In the genomic region with DNA sequence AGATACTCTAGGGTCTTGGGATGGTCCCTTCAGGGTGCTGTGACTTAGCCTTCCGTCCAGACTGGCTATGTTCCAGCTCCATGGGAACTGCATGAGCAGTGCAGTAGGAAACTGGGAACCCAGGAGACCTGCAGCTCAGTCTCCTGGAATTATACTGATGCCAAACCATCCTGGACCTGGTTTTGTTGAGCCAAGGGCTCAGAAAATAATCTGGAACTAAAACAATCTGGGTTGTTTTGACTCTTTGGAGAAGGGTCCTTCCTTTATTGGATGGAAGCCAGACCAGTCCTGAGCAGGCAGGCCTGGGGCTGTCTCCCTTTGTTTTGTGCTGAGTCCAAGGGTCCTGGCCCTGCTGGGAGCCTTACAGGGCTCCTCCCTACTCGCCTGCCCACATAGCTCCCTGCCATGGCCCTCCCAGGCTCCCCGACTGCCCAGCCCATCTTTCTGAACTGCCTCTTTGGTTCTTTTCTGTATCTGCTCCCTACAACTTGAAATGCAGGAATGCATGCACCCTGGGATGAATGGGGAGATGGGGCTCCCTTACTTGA, we compare ENCODE assay signal across 7 cellular contexts. TPM values are rescaled to one million over a fixed set of nuclear protein-coding genes. Genes with fewer than 3 reads are reported as not detected.
A peak's percentile ranks its signal among the peaks of the same experiment; 100 is the strongest.
DNase-seq lines count a peak whose midpoint lies in the region; ATAC-seq, FAIRE-seq and TF ChIP-seq lines count a peak whose summit lies in the region.

No MANE protein-coding gene starts in this region.

- H3K27ac ChIP-seq in GM23248 (no peak overlapping the region), SK-N-MC (no peak overlapping the region)

- no peaks in the 10 kb centered on the region for H4K20me1 ChIP-seq in GM23248 (ENCODE audit: insufficient read depth)

- H3K4me2 ChIP-seq in GM23248 (ENCODE audit: unreplicated experiment): peak overlapping the region; percentile 74
- H3K4me2 ChIP-seq in skeletal muscle satellite cell (ENCODE audit: low read length): peak overlapping the region; percentile 97

- no peaks in the 10 kb centered on the region for H3K9me3 ChIP-seq in GM23248 (ENCODE audit: low read depth)
- no peaks in the 10 kb centered on the region for H3K9me3 ChIP-seq in SK-N-MC (ENCODE audit: low read depth, low read length)
- H3K9me3 ChIP-seq in skeletal muscle satellite cell (replicated peaks; ENCODE audit: low read length): no peaks in the 10 kb centered on the region

- no peaks in the 10 kb centered on the region for H3K9me2 ChIP-seq in GM23248 (ENCODE audit: insufficient read depth)

- 6 to 13% methylated on average over 3 of the region's 3 CpGs for WGBS in GM23248 (ENCODE audit: low coverage in 1 of 2, low lambda C conversion rate in 2 of 2, missing lambda C conversion rate in 2 of 2), 2 experiments

- H3F3A ChIP-seq in GM23248 (ENCODE audit: insufficient read depth): 0 out of 2 replicates have a peak, but pooled peaks cover 5% of the 10 kb centered on the region

- H3K79me2 ChIP-seq in GM23248 (ENCODE audit: insufficient read depth): peaks cover 50% of the 10 kb centered on the region

- no peaks in the 10 kb centered on the region for H3K36me3 ChIP-seq in GM23248 (ENCODE audit: low read depth)
- peaks cover 10% of the 10 kb centered on the region for H3K36me3 ChIP-seq in SK-N-MC (ENCODE audit: insufficient read depth, low read length)
- peaks cover 11% of the 10 kb centered on the region for H3K36me3 ChIP-seq in skeletal muscle satellite cell (ENCODE audit: insufficient read depth, low read length)

- FAIRE-seq in H54 (lab: Jason Lieb, UNC): no peak

- no peaks in the 10 kb centered on the region for H3K27me3 ChIP-seq in GM23248 (replicated peaks; ENCODE audit: insufficient read depth)
- no peaks in the 10 kb centered on the region for H3K27me3 ChIP-seq in skeletal muscle satellite cell (ENCODE audit: control insufficient read depth, insufficient read depth, low read length)

- DNase-seq in GM23248 (peak; percentile 36), SK-N-MC (ENCODE audit: low read depth, low spot score) (no peak), fibroblast of the aortic adventitia (ENCODE audit: low read depth) (peak; percentile 17), occipital lobe (lab: John Stamatoyannopoulos, UW) (no peak), H54 (ENCODE audit: insufficient read length, low spot score) (no peak)

- peak overlapping the region; percentile 86 for H3K9ac ChIP-seq in GM23248
- peak overlapping the region; percentile 98 for H3K9ac ChIP-seq in SK-N-MC (ENCODE audit: insufficient read length)
- peak overlapping the region; percentile 96 for H3K9ac ChIP-seq in skeletal muscle satellite cell (ENCODE audit: low read depth, low read length)

- TF ChIP-seq POLR2A in H54 (IDR thresholded peaks at IDR 0.05; ENCODE audit: low read depth, low read length): no peak

- no peak for TF ChIP-seq CTCF in fibroblast of the aortic adventitia (IDR thresholded peaks at IDR 0.05; ENCODE audit: insufficient read depth, low read length)

- peak overlapping the region; percentile 92 for H3K4me3 ChIP-seq in GM23248
- H3K4me3 ChIP-seq in SK-N-MC: peak overlapping the region; percentile 98
- peak overlapping the region; percentile 96 for H3K4me3 ChIP-seq in fibroblast of the aortic adventitia (ENCODE audit: low read depth, low read length)
- peak overlapping the region; percentile 93 for H3K4me3 ChIP-seq in skeletal muscle satellite cell (ENCODE audit: low read length)

- in situ Hi-C loops in GM23248 (cut with MboI): loop anchor here (25.0 kb wide), 2 partner anchors 411 to 711 kb away; a partner anchor contains a TSS

- H2AFZ ChIP-seq in GM23248: no peak overlapping the region

- no peak for ATAC-seq in GM21367 (IDR thresholded peaks at IDR 0.05; ENCODE audit: unreplicated experiment)

- H3K4me1 ChIP-seq in GM23248 (ENCODE audit: insufficient read depth) (peaks cover 15% of the 10 kb centered on the region), skeletal muscle satellite cell (ENCODE audit: control insufficient read depth, insufficient read depth, low read length) (peaks cover 21% of the 10 kb centered on the region)

RNA-seq across cellular contexts. Expression of a gene that starts 1.2 kb away (rescaled TPM):
- total RNA-seq in GM23248 (2014; rRNA removed; shearing (Covaris generic)): 29.4 and 35.8 TPM in 2 replicates
- 17.1 and 21.0 TPM in 2 replicates for polyA plus RNA-seq in GM23248 (2016; fragmentation: Nextera tagmentation; extraction: Ambion mirVana)
- total RNA-seq in fibroblast of the aortic adventitia (ENCODE audit: low replicate concordance) (16.2 and 20.8 TPM in 2 replicates), occipital lobe (13.7 TPM)
- total RNA-seq in skeletal muscle satellite cell (2012; rRNA removed): 18.8 and 20.5 TPM in 2 replicates

RNA-seq across cellular contexts. Expression of a gene that starts 14.4 kb away (rescaled TPM):
- total RNA-seq in GM23248 (2014; rRNA removed; shearing (Covaris generic)): 0.11 TPM in 1 of 2 replicates, not detected in the other
- polyA plus RNA-seq in GM23248 (2016; fragmentation: Nextera tagmentation; extraction: Ambion mirVana): not detected in 2 replicates
- total RNA-seq in fibroblast of the aortic adventitia (ENCODE audit: low replicate concordance) (not detected in 2 replicates), occipital lobe (0.62 TPM)
- total RNA-seq in skeletal muscle satellite cell (2012; rRNA removed): not detected in 2 replicates

RNA-seq across cellular contexts. Expression of a gene that starts 21.8 kb away (rescaled TPM):
- total RNA-seq in GM23248 (2014; rRNA removed; shearing (Covaris generic)): 42.9 and 51.1 TPM in 2 replicates
- 16.7 and 21.0 TPM in 2 replicates for polyA plus RNA-seq in GM23248 (2016; fragmentation: Nextera tagmentation; extraction: Ambion mirVana)
- 15.1 and 15.6 TPM in 2 replicates for total RNA-seq in fibroblast of the aortic adventitia (ENCODE audit: low replicate concordance)
- 18.1 and 19.8 TPM in 2 replicates for total RNA-seq in skeletal muscle satellite cell (2012; rRNA removed)
- total RNA-seq in occipital lobe: 15.9 TPM

RNA-seq across cellular contexts. Expression of a gene that starts 26.8 kb away (rescaled TPM):
- total RNA-seq in GM23248 (2014; rRNA removed; shearing (Covaris generic)): 122 and 140 TPM in 2 replicates
- polyA plus RNA-seq in GM23248 (2016; fragmentation: Nextera tagmentation; extraction: Ambion mirVana): 174 and 177 TPM in 2 replicates
- 47.3 and 53.1 TPM in 2 replicates for total RNA-seq in fibroblast of the aortic adventitia (ENCODE audit: low replicate concordance)
- 75.8 and 112 TPM in 2 replicates for total RNA-seq in skeletal muscle satellite cell (2012; rRNA removed)
- 183 TPM for total RNA-seq in occipital lobe

RNA-seq across cellular contexts. Expression of a gene that starts 31.0 kb away (rescaled TPM):
- total RNA-seq in GM23248 (2014; rRNA removed; shearing (Covaris generic)): 123 and 221 TPM in 2 replicates
- 27.3 and 28.9 TPM in 2 replicates for polyA plus RNA-seq in GM23248 (2016; fragmentation: Nextera tagmentation; extraction: Ambion mirVana)
- total RNA-seq in fibroblast of the aortic adventitia (ENCODE audit: low replicate concordance) (19.7 and 99.1 TPM in 2 replicates), occipital lobe (93.9 TPM)
- total RNA-seq in skeletal muscle satellite cell (2012; rRNA removed): 72.8 and 94.4 TPM in 2 replicates

Comparison
In these comparisons a context has a peak if more than half of its experiments do, and no peak if none do; other contexts are left out.
1. DNase-seq: peak in GM23248 (single experiment) and fibroblast of the aortic adventitia (single experiment); none in SK-N-MC (single experiment), occipital lobe (single experiment) and H54 (single experiment).
2. Peak in every context shown above with its lines, with median percentiles within 50 percentile points of each other: H3K4me3 ChIP-seq and H3K9ac ChIP-seq.